Comparison of ENCODE assay signal across 8 cellular contexts in the genomic region with DNA sequence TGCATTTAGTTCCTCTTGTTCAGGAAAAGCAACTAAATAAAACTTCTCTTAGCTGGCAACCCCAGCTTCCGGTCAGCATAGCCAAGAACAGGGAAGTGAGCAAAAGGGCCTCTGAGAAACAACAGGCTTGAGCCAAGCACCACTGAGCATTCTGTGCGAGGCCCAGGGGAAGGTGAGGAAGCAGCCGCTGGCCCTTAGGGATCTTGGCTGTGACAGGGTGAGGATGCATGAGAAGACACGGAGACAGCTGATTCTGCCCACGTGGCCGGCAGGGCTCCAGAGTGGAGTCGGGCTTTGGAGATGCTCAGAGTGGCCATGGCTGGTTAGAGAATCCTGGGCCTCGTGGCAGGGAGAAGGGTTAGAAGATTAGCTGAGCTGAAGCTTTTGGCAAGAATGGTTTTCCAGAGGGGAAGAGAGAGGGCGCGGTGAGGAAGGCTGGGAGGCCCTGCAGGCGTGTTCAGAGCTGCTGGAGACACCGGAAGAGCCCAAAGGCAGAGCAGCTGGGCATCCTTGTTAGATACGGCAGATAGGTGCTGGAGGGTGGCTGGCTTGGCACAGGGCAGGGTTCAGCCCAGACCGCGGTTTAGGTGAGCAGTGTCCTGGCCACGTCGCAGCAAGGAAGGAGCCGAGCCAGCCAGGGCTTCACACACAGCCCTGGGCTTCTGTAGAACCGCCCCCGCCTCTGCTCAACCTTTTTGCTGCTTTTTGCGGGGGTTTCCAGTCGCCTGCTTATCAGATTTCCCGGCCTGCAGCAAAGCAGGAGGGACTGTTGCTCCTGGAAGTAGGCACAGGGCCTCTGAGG. TPM values are rescaled to one million over a fixed set of nuclear protein-coding genes. Genes with fewer than 3 reads are reported as not detected.
DNase-seq lines count a peak whose midpoint lies in the region; ATAC-seq, FAIRE-seq and TF ChIP-seq lines count a peak whose summit lies in the region.

No MANE protein-coding gene starts in this region.

- dilution Hi-C loops in endothelial cell of umbilical vein (cut with MboI; ENCODE audit: extremely low pct_ligation_motif_present, low sequenced_read_pairs) = no loop called here

- H2AFZ ChIP-seq in endothelial cell of umbilical vein (ENCODE audit: low read depth, low read length) = no peak overlapping the region

- H3K27ac ChIP-seq in C4-2B (peak overlapping the region; percentile 73), RWPE2 (ENCODE audit: poor library complexity, severe bottlenecking) (peak overlapping the region; percentile 39), endothelial cell of umbilical vein (ENCODE audit: insufficient read depth, low read depth, low read length) (peak overlapping the region; percentile 48)
- H3K27ac ChIP-seq in naive thymus-derived CD4-positive, alpha-beta T cell (ENCODE audit: low read depth, low read length) = no peak overlapping the region

- intact Hi-C loops in endothelial cell of umbilical vein (cut with micrococcal nuclease) = loop anchor here (1.0 to 5.0 kb wide), 5 partner anchors 62 to 398 kb away; no protein-coding TSS in a partner anchor
- intact Hi-C loops in naive thymus-derived CD4-positive, alpha-beta T cell (cut with micrococcal nuclease) = loop anchor here in 1 of 2 donors (5.0 kb wide), 1 partner anchor 252 kb away; no protein-coding TSS in a partner anchor

- peak; percentile 55 for DNase-seq in RWPE2 (ENCODE audit: low spot score)
- peak; percentile 88 for DNase-seq in endothelial cell of umbilical vein (ENCODE audit: low read depth, low spot score)
- no peak for DNase-seq in naive thymus-derived CD4-positive, alpha-beta T cell
- no peak for DNase-seq in SHP77 (lab: John Stamatoyannopoulos, UW)
- no peak for DNase-seq in D341Med (ENCODE audit: low spot score)

- POLR2A ChIA-PET in endothelial cell of umbilical vein (lab: Charles Lee) = no interaction called here
- POLR2A ChIA-PET in naive thymus-derived CD4-positive, alpha-beta T cell (lab: Charles Lee) = no interaction called here

- peaks cover 54% of the 10 kb centered on the region for H3K79me2 ChIP-seq in endothelial cell of umbilical vein (ENCODE audit: control insufficient read depth, insufficient read depth, low read length)

- peaks cover 0 to 25% (median 6%) of the 10 kb centered on the region in 5 donors for H3K36me3 Mint-ChIP-seq in naive thymus-derived CD4-positive, alpha-beta T cell

- H3K4me1 ChIP-seq in RWPE2 (ENCODE audit: insufficient read depth, poor library complexity, severe bottlenecking) (peaks cover 19% of the 10 kb centered on the region), endothelial cell of umbilical vein (ENCODE audit: control insufficient read depth, extremely low read depth, insufficient read depth, low read length) (peaks cover 48% of the 10 kb centered on the region)
- peaks cover 22% of the 10 kb centered on the region in 2 donors for H3K4me1 ChIP-seq in naive thymus-derived CD4-positive, alpha-beta T cell (ENCODE audit: control insufficient read depth in 2 of 2, insufficient read depth in 2 of 2, low read length in 2 of 2)

- no peak overlapping the region for H3K4me3 Mint-ChIP-seq in naive thymus-derived CD4-positive, alpha-beta T cell

- H3K27ac Mint-ChIP-seq in naive thymus-derived CD4-positive, alpha-beta T cell = peak overlapping the region in 1 of 9 donors; percentile 69

- H3K27me3 ChIP-seq in RWPE2 (ENCODE audit: insufficient read depth, poor library complexity, severe bottlenecking) (no peaks in the 10 kb centered on the region), endothelial cell of umbilical vein (ENCODE audit: control insufficient read depth in 2 of 2, insufficient read depth in 2 of 2, low read length in 2 of 2) (no peaks in the 10 kb centered on the region)
- H3K27me3 ChIP-seq in naive thymus-derived CD4-positive, alpha-beta T cell (ENCODE audit: control insufficient read depth in 2 of 2, insufficient read depth in 2 of 2, low read length in 2 of 2) = no peaks in the 10 kb centered on the region

- no peaks in the 10 kb centered on the region for H3K9me3 Mint-ChIP-seq in naive thymus-derived CD4-positive, alpha-beta T cell

- peaks cover 33 to 47% (median 37%) of the 10 kb centered on the region in 7 donors for H3K4me1 Mint-ChIP-seq in naive thymus-derived CD4-positive, alpha-beta T cell

- FAIRE-seq in endothelial cell of umbilical vein (lab: Jason Lieb, UNC) = peak; percentile 98

- no peaks in the 10 kb centered on the region for H4K20me1 ChIP-seq in endothelial cell of umbilical vein (replicated peaks; ENCODE audit: control insufficient read depth, extremely low read depth, insufficient read depth, low read length)

- CTCF ChIA-PET in endothelial cell of umbilical vein (lab: Charles Lee) = interaction anchor here (0.6 to 6.2 kb wide), 15 partner anchors 8 to 387 kb away, joined by 3 to 79 read pairs (median 6); partner anchors contain the start of genes CERS1, REX1BD and UPF1
- CTCF ChIA-PET in naive thymus-derived CD4-positive, alpha-beta T cell (lab: Charles Lee) = interaction anchor here (0.6 to 2.4 kb wide), 3 partner anchors 256 to 1485 kb away, joined by 4 to 20 read pairs (median 4); no protein-coding TSS in a partner anchor

- peak overlapping the region; percentile 0 for H3K9ac ChIP-seq in endothelial cell of umbilical vein (replicated peaks; ENCODE audit: extremely low read depth, insufficient read depth, low read length)

- no peak for TF ChIP-seq CTCF in C4-2B (conservative IDR thresholded peaks at IDR 0.05)
- no peak for TF ChIP-seq CTCF in RWPE2 (IDR thresholded peaks at IDR 0.05; ENCODE audit: poor library complexity, severe bottlenecking)
- TF ChIP-seq CTCF in endothelial cell of umbilical vein (IDR thresholded peaks at IDR 0.05; ENCODE audit: extremely low read depth in 1 of 2, insufficient read depth in 1 of 2, low read depth in 1 of 2, low read length in 2 of 2) = no peak

- no peak for TF ChIP-seq POLR2A in endothelial cell of umbilical vein (IDR thresholded peaks at IDR 0.05; ENCODE audit: low read depth, low read length)

- peak overlapping the region; percentile 37 for H3K4me2 ChIP-seq in endothelial cell of umbilical vein (ENCODE audit: insufficient read depth, low read length)

- H3K9me3 ChIP-seq in RWPE2 (ENCODE audit: severe bottlenecking) = no peaks in the 10 kb centered on the region
- H3K9me3 ChIP-seq in endothelial cell of umbilical vein (replicated peaks; ENCODE audit: control insufficient read depth, insufficient read depth, low read length) = no peaks in the 10 kb centered on the region
- no peaks in the 10 kb centered on the region for H3K9me3 ChIP-seq in naive thymus-derived CD4-positive, alpha-beta T cell (ENCODE audit: control insufficient read depth in 2 of 3, low read length in 3 of 3)

- no peaks in the 10 kb centered on the region for H3K27me3 Mint-ChIP-seq in naive thymus-derived CD4-positive, alpha-beta T cell

- H3K36me3 ChIP-seq in RWPE2 (ENCODE audit: low read depth) (peaks cover 70% of the 10 kb centered on the region), endothelial cell of umbilical vein (ENCODE audit: control insufficient read depth in 2 of 2, extremely low read depth in 1 of 2, insufficient read depth in 2 of 2, low read length in 2 of 2) (peaks cover 9 to 21% of the 10 kb centered on the region in 2 experiments)
- peaks cover 31 to 75% (median 33%) of the 10 kb centered on the region in 3 experiments for H3K36me3 ChIP-seq in naive thymus-derived CD4-positive, alpha-beta T cell (ENCODE audit: control insufficient read depth in 2 of 3, insufficient read depth in 3 of 3, low read length in 3 of 3)

- H3K9me1 ChIP-seq in endothelial cell of umbilical vein (replicated peaks; ENCODE audit: control insufficient read depth, extremely low read depth, insufficient read depth, low read length) = no peaks in the 10 kb centered on the region

- ATAC-seq in RWPE2 (ENCODE audit: low read depth) (no peak; the same call in 2 of the 3 replicates), GM21528 (IDR thresholded peaks at IDR 0.05; ENCODE audit: low FRiP score, unreplicated experiment) (no peak), GM19397 (IDR thresholded peaks at IDR 0.05; ENCODE audit: unreplicated experiment) (no peak)
- ATAC-seq in naive thymus-derived CD4-positive, alpha-beta T cell = peak; percentile 70

- no TSS peak for BruUV-seq in endothelial cell of umbilical vein (replicated peaks; lab: Mats Ljungman, UMichigan)

- H3K4me3 ChIP-seq in RWPE2 (ENCODE audit: severe bottlenecking) (no peak overlapping the region), endothelial cell of umbilical vein (replicated peaks in 1 of 3; ENCODE audit: insufficient read depth in 1 of 3, low read depth in 1 of 3, low read length in 3 of 3) (no peak overlapping the region)
- no peak overlapping the region for H3K4me3 ChIP-seq in naive thymus-derived CD4-positive, alpha-beta T cell (ENCODE audit: low read length)

RNA-seq across cellular contexts. Expression of gene UPF1, which starts 17.3 kb away (rescaled TPM):
- total RNA-seq in endothelial cell of umbilical vein = 68.2 and 69.1 TPM in 2 replicates
- 50.2 and 65.9 TPM in 2 replicates for polyA plus RNA-seq in endothelial cell of umbilical vein
- polyA plus RNA-seq in endothelial cell of umbilical vein (2011; cell fraction: cytosol; rRNA removed) = 26.3 and 28.3 TPM in 2 replicates
- 99.6 and 107 TPM in 2 replicates for polyA plus RNA-seq in endothelial cell of umbilical vein (2011; cell fraction: nucleus; rRNA removed)
- 33.8 and 44.1 TPM in 2 replicates for polyA plus RNA-seq in endothelial cell of umbilical vein (2012)
- 71.1 and 74.9 TPM in 2 replicates for polyA minus RNA-seq in endothelial cell of umbilical vein
- polyA minus RNA-seq in endothelial cell of umbilical vein (2011; cell fraction: cytosol; rRNA and poly(A)+ RNA removed) = 34.7 TPM
- 55.0 and 61.6 TPM in 2 replicates for polyA minus RNA-seq in endothelial cell of umbilical vein (2011; cell fraction: nucleus; rRNA and poly(A)+ RNA removed)
- 100 to 1,000 TPM in 4 of 5 experiments, 10 to 100 TPM in 1; 98.7 to 148 (median 113) TPM for total RNA-seq in naive thymus-derived CD4-positive, alpha-beta T cell
- 10 to 100 TPM in 1 of 2 donors, 1 to 10 TPM in 1; 7.7 to 25.3 TPM for polyA plus RNA-seq in naive thymus-derived CD4-positive, alpha-beta T cell

RNA-seq across cellular contexts. Expression of gene CERS1, which starts 46.9 kb away (rescaled TPM):
- total RNA-seq in endothelial cell of umbilical vein = 3.0 and 4.0 TPM in 2 replicates
- polyA plus RNA-seq in endothelial cell of umbilical vein = 8.5 and 11.0 TPM in 2 replicates
- polyA plus RNA-seq in endothelial cell of umbilical vein (2011; cell fraction: cytosol; rRNA removed) = 4.3 and 5.6 TPM in 2 replicates
- polyA plus RNA-seq in endothelial cell of umbilical vein (2011; cell fraction: nucleus; rRNA removed) = 2.4 and 4.3 TPM in 2 replicates
- polyA plus RNA-seq in endothelial cell of umbilical vein (2012) = 3.3 and 8.7 TPM in 2 replicates
- 3.6 and 5.2 TPM in 2 replicates for polyA minus RNA-seq in endothelial cell of umbilical vein
- 5.6 TPM for polyA minus RNA-seq in endothelial cell of umbilical vein (2011; cell fraction: cytosol; rRNA and poly(A)+ RNA removed)
- polyA minus RNA-seq in endothelial cell of umbilical vein (2011; cell fraction: nucleus; rRNA and poly(A)+ RNA removed) = 0.67 and 1.3 TPM in 2 replicates
- total RNA-seq in naive thymus-derived CD4-positive, alpha-beta T cell = not detected
- polyA plus RNA-seq in naive thymus-derived CD4-positive, alpha-beta T cell = not detected

RNA-seq across cellular contexts. Expression of gene COMP, which starts 58.0 kb away (rescaled TPM):
- total RNA-seq in endothelial cell of umbilical vein = not detected in 2 replicates
- not detected in 2 replicates for polyA plus RNA-seq in endothelial cell of umbilical vein
- polyA plus RNA-seq in endothelial cell of umbilical vein (2011; cell fraction: cytosol; rRNA removed) = not detected in 2 replicates
- not detected in 2 replicates for polyA plus RNA-seq in endothelial cell of umbilical vein (2011; cell fraction: nucleus; rRNA removed)
- not detected in 2 replicates for polyA plus RNA-seq in endothelial cell of umbilical vein (2012)
- polyA minus RNA-seq in endothelial cell of umbilical vein = not detected in 2 replicates
- not detected for polyA minus RNA-seq in endothelial cell of umbilical vein (2011; cell fraction: cytosol; rRNA and poly(A)+ RNA removed)
- polyA minus RNA-seq in endothelial cell of umbilical vein (2011; cell fraction: nucleus; rRNA and poly(A)+ RNA removed) = not detected in 2 replicates
- not detected for total RNA-seq in naive thymus-derived CD4-positive, alpha-beta T cell
- not detected for polyA plus RNA-seq in naive thymus-derived CD4-positive, alpha-beta T cell

Comparison
In these comparisons a context has a peak if more than half of its experiments do, and no peak if none do; other contexts are left out.
1. DNase-seq: peak in RWPE2 (single experiment) and endothelial cell of umbilical vein (single experiment); none in naive thymus-derived CD4-positive, alpha-beta T cell (0 of 9), SHP77 (0 of 2) and D341Med (single experiment).